In genomic region chr6:24936641-24937317, GRCh38 we compare ENCODE assay signal across 8 cellular contexts. TPM values are rescaled to one million over a fixed set of nuclear protein-coding genes. Genes with fewer than 3 reads are reported as not detected.
DNase-seq lines count a peak whose midpoint lies in the region; ATAC-seq and TF ChIP-seq lines count a peak whose summit lies in the region.

No MANE protein-coding gene starts in this region.

- H3K36me3 ChIP-seq in GM06990 (ENCODE audit: control insufficient read depth, insufficient read depth, low read length), result no peaks in the 10 kb centered on the region

- ATAC-seq in GM21360 (IDR thresholded peaks at IDR 0.05; ENCODE audit: unreplicated experiment) (peak; percentile 55), HG03565 (IDR thresholded peaks at IDR 0.05; ENCODE audit: unreplicated experiment) (peak; percentile 57)

- H3K27me3 ChIP-seq in GM06990 (replicated peaks; ENCODE audit: control insufficient read depth, insufficient read depth, low read length), result no peaks in the 10 kb centered on the region

- DNase-seq in GM06990 (ENCODE audit: extremely low read depth, insufficient read length), result peak; percentile 78
- DNase-seq in astrocyte of the hippocampus (ENCODE audit: low read depth, low spot score), result peak; percentile 58
- no peak for DNase-seq in NCI-H446 (lab: John Stamatoyannopoulos, UW)
- no peak for DNase-seq in NCI-H2081 treated with DMSO at 0.1 percent for 48 hours (lab: John Stamatoyannopoulos, UW)
- DNase-seq in NCI-H748 (lab: John Stamatoyannopoulos, UW; ENCODE audit: unreplicated experiment), result no peak
- DNase-seq in mucosa of gallbladder (ENCODE audit: low spot score), result no peak

- no peak for TF ChIP-seq CTCF in GM06990 (IDR thresholded peaks at IDR 0.05; ENCODE audit: insufficient read depth, low read length, poor library complexity, severe bottlenecking)

- H3K4me3 ChIP-seq in GM06990 (replicated peaks; ENCODE audit: low read depth, low read length), result peak overlapping the region; percentile 69

RNA-seq across cellular contexts. Expression of gene RIPOR2, which starts 1.0 kb away (rescaled TPM):
- 3.2 TPM for total RNA-seq in mucosa of gallbladder

Comparison
In these comparisons a context has a peak if more than half of its experiments do, and no peak if none do; other contexts are left out.
1. DNase-seq: peak in GM06990 (single experiment) and astrocyte of the hippocampus (single experiment); none in NCI-H446 (0 of 2), NCI-H2081 treated with DMSO at 0.1 percent for 48 hours (single experiment), NCI-H748 (single experiment) and mucosa of gallbladder (single experiment).